ENCODE assay signal across 16 cellular contexts in genomic region chr1:101003012-101003650, GRCh38. TPM values are rescaled to one million over a fixed set of nuclear protein-coding genes. Genes with fewer than 3 reads are reported as not detected.
DNase-seq lines count a peak whose midpoint lies in the region; ATAC-seq and TF ChIP-seq lines count a peak whose summit lies in the region.
"Had no signal": no experiment of that assay in that cellular context is flagged by ENCODE, and none has a peak within 500 bp of the region (broad histone marks: within the 10 kb centered on the region; RNA-seq: fewer than 3 reads in every experiment).

No MANE protein-coding gene starts in this region.

- in situ Hi-C loops in ACHN (cut with HindIII; ENCODE audit: low pct_ligation_motif_present, low pct_unique_long_range_greater_than_20kb, low sequenced_read_pairs): no loop called here

- no peaks in the 10 kb centered on the region for H3K9me3 ChIP-seq in esophagus muscularis mucosa
- H3K9me3 ChIP-seq: SJSA1, upper lobe of right lung had no signal

- peaks cover 15 to 50% (median 34%) of the 10 kb centered on the region in 4 donors for H3K4me1 ChIP-seq in esophagus muscularis mucosa

- intact Hi-C loops in activated CD8-positive, alpha-beta T cell treated with anti-CD3 and anti-CD28 coated beads for 36 hours (cut with micrococcal nuclease): no loop called here
- intact Hi-C loops in esophagus muscularis mucosa (cut with DNase I): no loop called here
- intact Hi-C loops in sciatic nerve (cut with DNase I): no loop called here

- no peak for DNase-seq in activated CD8-positive, alpha-beta T cell treated with anti-CD3 and anti-CD28 coated beads for 36 hours
- no peak for DNase-seq in activated CD8-positive, alpha-beta T cell treated with anti-CD3 and anti-CD28 coated beads, Interleukin-2, amount 10 ng/mL, durations not matched to agents 7 days and 5 days
- DNase-seq in M059J (ENCODE audit: low read depth): peak; percentile 12
- DNase-seq in esophagus muscularis mucosa (ENCODE audit: extremely low spot score): no peak
- no peak for DNase-seq in sciatic nerve (ENCODE audit: low spot score)
- DNase-seq in anterior cingulate cortex (lab: John Stamatoyannopoulos, UW): no peak
- no peak for DNase-seq in ACHN
- DNase-seq: activated T-cell treated with anti-CD3 and anti-CD28 coated beads for 4 hours, DMS 273 treated with DMSO at 0.1 percent for 48 hours, hippocampal formation, NCI-H187, upper lobe of right lung had no signal

- peak overlapping the region; percentile 7 for H3K27ac Mint-ChIP-seq in activated CD8-positive, alpha-beta T cell treated with anti-CD3 and anti-CD28 coated beads for 36 hours
- no peak overlapping the region for H3K27ac Mint-ChIP-seq in activated CD8-positive, alpha-beta T cell treated with anti-CD3 and anti-CD28 coated beads, Interleukin-2, amount 10 ng/mL, durations not matched to agents 7 days and 5 days

- CTCF ChIA-PET in activated CD8-positive, alpha-beta T cell treated with anti-CD3 and anti-CD28 coated beads for 36 hours (lab: Charles Lee): interaction anchor here (1.0 to 1.2 kb wide), 2 partner anchors 8 to 288 kb away, joined by 3 read pairs; no protein-coding TSS in a partner anchor
- CTCF ChIA-PET in activated CD8-positive, alpha-beta T cell treated with anti-CD3 and anti-CD28 coated beads, Interleukin-2, amount 10 ng/mL, durations not matched to agents 7 days and 5 days (lab: Charles Lee): no interaction called here

- H3K36me3 Mint-ChIP-seq in activated CD8-positive, alpha-beta T cell treated with anti-CD3 and anti-CD28 coated beads for 36 hours (ENCODE audit: low read depth): peaks cover 58% of the 10 kb centered on the region
- peaks cover 52% of the 10 kb centered on the region for H3K36me3 Mint-ChIP-seq in activated CD8-positive, alpha-beta T cell treated with anti-CD3 and anti-CD28 coated beads, Interleukin-2, amount 10 ng/mL, durations not matched to agents 7 days and 5 days (ENCODE audit: low read depth)

- no peak for TF ChIP-seq POLR2A in esophagus muscularis mucosa (IDR thresholded peaks at IDR 0.05; ENCODE audit: low read depth)

- H3K4me3 ChIP-seq in esophagus muscularis mucosa: no peak overlapping the region
- H3K4me3 ChIP-seq: SJSA1, upper lobe of right lung had no signal

- peaks cover 52% of the 10 kb centered on the region for H3K4me1 Mint-ChIP-seq in activated CD8-positive, alpha-beta T cell treated with anti-CD3 and anti-CD28 coated beads for 36 hours (ENCODE audit: low read depth)
- peaks cover 49% of the 10 kb centered on the region for H3K4me1 Mint-ChIP-seq in activated CD8-positive, alpha-beta T cell treated with anti-CD3 and anti-CD28 coated beads, Interleukin-2, amount 10 ng/mL, durations not matched to agents 7 days and 5 days (ENCODE audit: low read depth)

- POLR2A ChIA-PET in activated CD8-positive, alpha-beta T cell treated with anti-CD3 and anti-CD28 coated beads for 36 hours (lab: Charles Lee): no interaction called here
- POLR2A ChIA-PET in activated CD8-positive, alpha-beta T cell treated with anti-CD3 and anti-CD28 coated beads, Interleukin-2, amount 10 ng/mL, durations not matched to agents 7 days and 5 days (lab: Charles Lee): interaction anchor here (0.5 kb wide), 1 partner anchor 311 kb away, joined by 3 read pairs; no protein-coding TSS in a partner anchor

- no peak for TF ChIP-seq CTCF in activated CD8-positive, alpha-beta T cell treated with anti-CD3 and anti-CD28 coated beads for 36 hours (IDR thresholded peaks at IDR 0.05)
- TF ChIP-seq CTCF in esophagus muscularis mucosa (IDR thresholded peaks at IDR 0.05): no peak

- H3K27me3 Mint-ChIP-seq in activated CD8-positive, alpha-beta T cell treated with anti-CD3 and anti-CD28 coated beads for 36 hours: no peaks in the 10 kb centered on the region
- H3K27me3 Mint-ChIP-seq in activated CD8-positive, alpha-beta T cell treated with anti-CD3 and anti-CD28 coated beads, Interleukin-2, amount 10 ng/mL, durations not matched to agents 7 days and 5 days (ENCODE audit: low read depth): no peaks in the 10 kb centered on the region

- no peak for ATAC-seq in activated CD8-positive, alpha-beta T cell treated with anti-CD3 and anti-CD28 coated beads for 36 hours
- no peak for ATAC-seq in activated CD8-positive, alpha-beta T cell treated with anti-CD3 and anti-CD28 coated beads, Interleukin-2, amount 10 ng/mL, durations not matched to agents 7 days and 5 days
- ATAC-seq in sciatic nerve: peak; percentile 10
- ATAC-seq in HG02588 (IDR thresholded peaks at IDR 0.05; ENCODE audit: unreplicated experiment): no peak
- ATAC-seq: HCT116 had no signal

- no peak for TF ChIP-seq EP300 in esophagus muscularis mucosa (IDR thresholded peaks at IDR 0.05)

- H3K27ac ChIP-seq in esophagus muscularis mucosa (replicated peaks in 1 of 4): peak overlapping the region in 3 of 4 donors; percentile 4 to 28 (median 7)
- H3K27ac ChIP-seq: 22Rv1, SJSA1, upper lobe of right lung had no signal

- H3K27me3 ChIP-seq in esophagus muscularis mucosa: no peaks in the 10 kb centered on the region
- H3K27me3 ChIP-seq: SJSA1, upper lobe of right lung had no signal

- H3K9me3 Mint-ChIP-seq in activated CD8-positive, alpha-beta T cell treated with anti-CD3 and anti-CD28 coated beads for 36 hours: peaks cover 8% of the 10 kb centered on the region
- H3K9me3 Mint-ChIP-seq in activated CD8-positive, alpha-beta T cell treated with anti-CD3 and anti-CD28 coated beads, Interleukin-2, amount 10 ng/mL, durations not matched to agents 7 days and 5 days (ENCODE audit: insufficient read depth): peaks cover 4% of the 10 kb centered on the region

- WGBS in esophagus muscularis mucosa: 50% methylated on average over 1 of the region's 1 CpG

- H3K36me3 ChIP-seq in esophagus muscularis mucosa: peaks cover 0 to 23% (median 8%) of the 10 kb centered on the region in 4 donors

- no peak overlapping the region for H3K4me3 Mint-ChIP-seq in activated CD8-positive, alpha-beta T cell treated with anti-CD3 and anti-CD28 coated beads for 36 hours
- H3K4me3 Mint-ChIP-seq in activated CD8-positive, alpha-beta T cell treated with anti-CD3 and anti-CD28 coated beads, Interleukin-2, amount 10 ng/mL, durations not matched to agents 7 days and 5 days: no peak overlapping the region

RNA-seq across cellular contexts. Expression of gene DPH5, which starts 22.5 kb away (rescaled TPM):
- total RNA-seq in activated CD8-positive, alpha-beta T cell treated with anti-CD3 and anti-CD28 coated beads for 36 hours: 10 to 100 TPM; 77.3 to 77.4 TPM
- 10 to 100 TPM; 37.8 to 41.7 TPM for total RNA-seq in activated CD8-positive, alpha-beta T cell treated with anti-CD3 and anti-CD28 coated beads, Interleukin-2, amount 10 ng/mL, durations not matched to agents 7 days and 5 days
- 27.4 and 30.3 TPM in 2 replicates for total RNA-seq in M059J (2014; rRNA removed; shearing (Covaris generic))
- total RNA-seq in esophagus muscularis mucosa (10 to 100 TPM; 12.5 to 18.1 (median 15.1) TPM), sciatic nerve (26.0 TPM)
